23 cellular contexts compared by ENCODE assay signal in genomic region chr15:99029358-99029871, GRCh38. TPM values are rescaled to one million over a fixed set of nuclear protein-coding genes. Genes with fewer than 3 reads are reported as not detected.
DNase-seq lines count a peak whose midpoint lies in the region; ATAC-seq and TF ChIP-seq lines count a peak whose summit lies in the region.
"Had no signal": no experiment of that assay in that cellular context is flagged by ENCODE, and none has a peak within 500 bp of the region (broad histone marks: within the 10 kb centered on the region; RNA-seq: fewer than 3 reads in every experiment).

No MANE protein-coding gene starts in this region.

- H3K4me2 ChIP-seq in hepatocyte, result no peak overlapping the region

- H2AFZ ChIP-seq in hepatocyte, result no peak overlapping the region

- no peaks in the 10 kb centered on the region for H4K20me1 ChIP-seq in hepatocyte (ENCODE audit: insufficient read depth, poor library complexity, severe bottlenecking)

- CTCF ChIA-PET in WTC11 (lab: Charles Lee), result interaction anchor here (0.7 to 1.0 kb wide), 4 partner anchors 29 to 602 kb away, joined by 3 to 5 read pairs (median 3); partner anchors contain the start of gene SYNM

- H3K9me3 ChIP-seq in hepatocyte (ENCODE audit: low read depth) (no peaks in the 10 kb centered on the region), skeletal muscle tissue (ENCODE audit: control insufficient read depth in 3 of 3, low read length in 3 of 3) (no peaks in the 10 kb centered on the region)
- H3K9me3 ChIP-seq: body of pancreas had no signal

- H3K36me3 Mint-ChIP-seq in WTC11, result no peaks in the 10 kb centered on the region

- 64% methylated on average over 13 of the region's 13 CpGs for WGBS in hepatocyte (ENCODE audit: low lambda C conversion rate, missing lambda C conversion rate)

- peaks cover 11% of the 10 kb centered on the region; the same call in 1 of the 2 replicates for H3K4me1 Mint-ChIP-seq in WTC11
- H3K4me1 Mint-ChIP-seq: CD4-positive, CD25-positive, alpha-beta regulatory T cell had no signal

- no peak overlapping the region for H3K27ac Mint-ChIP-seq in WTC11
- H3K27ac Mint-ChIP-seq: activated CD8-positive, alpha-beta T cell treated with anti-CD3 and anti-CD28 coated beads for 36 hours; CD4-positive, CD25-positive, alpha-beta regulatory T cell had no signal

- H3K4me1 ChIP-seq in hepatocyte (ENCODE audit: insufficient read depth) (no peaks in the 10 kb centered on the region), skeletal muscle tissue (ENCODE audit: control insufficient read depth in 3 of 3, insufficient read depth in 3 of 3, low read length in 3 of 3) (peaks cover 5 to 11% (median 11%) of the 10 kb centered on the region in 3 donors)
- H3K4me1 ChIP-seq: body of pancreas had no signal

- DNase-seq in left ventricle myocardium superior, result peak; percentile 38
- DNase-seq in Right ventricle myocardium superior, result no peak
- peak; percentile 25 for DNase-seq in RPMI7951 (ENCODE audit: low read depth)
- DNase-seq in hepatocyte (ENCODE audit: low spot score), result peak; percentile 28
- no peak for DNase-seq in NCI-H524 treated with DMSO at 0.1 percent for 48 hours (lab: John Stamatoyannopoulos, UW)
- no peak for DNase-seq in WTC11 (ENCODE audit: low spot score)
- DNase-seq: activated CD4-positive, CD25-positive, alpha-beta regulatory T cell; activated CD8-positive, alpha-beta T cell treated with anti-CD3 and anti-CD28 coated beads for 36 hours; activated naive CD4-positive, alpha-beta T cell treated with anti-CD3 and anti-CD28 coated beads, Interleukin-2, amount 50 U/mL, for 16 hours; activated T-cell treated with anti-CD3 and anti-CD28 coated beads, Interleukin-2, amount 50 U/mL, for 4 hours; body of pancreas; CD4-positive, CD25-positive, alpha-beta regulatory T cell; DND-41; NCI-H1048; NCI-H2029 treated with DMSO at 0.1 percent for 48 hours; NK-92 treated with Interleukin-12 subunit alpha and Interleukin-12 subunit beta, amount 100 ng/mL, for 24 hours; SHP77 treated with DMSO at 0.1 percent for 48 hours; stimulated activated CD4-positive, alpha-beta T cell treated with anti-CD3 and anti-CD28 coated beads, Interleukin-2, amount 100 ng/mL, for 48 hours; T-helper 2 cell had no signal

- TF ChIP-seq CTCF in hepatocyte (IDR thresholded peaks at IDR 0.05; ENCODE audit: poor library complexity) (no peak), WTC11 (IDR thresholded peaks at IDR 0.05) (no peak)

- H3K27me3 ChIP-seq in hepatocyte (peaks cover 33% of the 10 kb centered on the region), skeletal muscle tissue (ENCODE audit: control insufficient read depth in 3 of 3, insufficient read depth in 3 of 3, low read length in 3 of 3) (no peaks in the 10 kb centered on the region)
- H3K27me3 ChIP-seq: body of pancreas had no signal

- no peak overlapping the region for H3K4me3 ChIP-seq in hepatocyte
- H3K4me3 ChIP-seq in skeletal muscle tissue (ENCODE audit: low read length in 3 of 3), result peak overlapping the region in 1 of 3 donors; percentile 49
- H3K4me3 ChIP-seq: body of pancreas had no signal

- H3K27ac ChIP-seq in hepatocyte, result no peak overlapping the region
- H3K27ac ChIP-seq in skeletal muscle tissue (ENCODE audit: low read depth, low read length), result peak overlapping the region; percentile 45
- H3K27ac ChIP-seq: body of pancreas had no signal

- H3K36me3 ChIP-seq in hepatocyte (replicated peaks; ENCODE audit: insufficient read depth, low read depth) (no peaks in the 10 kb centered on the region), skeletal muscle tissue (ENCODE audit: control insufficient read depth in 3 of 3, insufficient read depth in 3 of 3, low read length in 3 of 3) (no peaks in the 10 kb centered on the region)

- ATAC-seq in left ventricle myocardium superior (peak; percentile 55), Right ventricle myocardium superior (ENCODE audit: poor library complexity) (no peak), WTC11 (no peak), HG02870 (IDR thresholded peaks at IDR 0.05; ENCODE audit: unreplicated experiment) (no peak)
- ATAC-seq: activated CD8-positive, alpha-beta T cell treated with anti-CD3 and anti-CD28 coated beads for 36 hours; activated T-cell treated with anti-CD3 and anti-CD28 coated beads, Interleukin-2, amount 50 U/mL, for 4 hours; body of pancreas had no signal

- peak overlapping the region in 2 of 3 donors; percentile 3 to 58 for H3K9ac ChIP-seq in skeletal muscle tissue (ENCODE audit: low read depth in 1 of 3, low read length in 3 of 3)

- POLR2A ChIA-PET in WTC11 (lab: Charles Lee), result no interaction called here

- intact Hi-C loops in left ventricle myocardium superior (cut with micrococcal nuclease), result no loop called here
- intact Hi-C loops in Right ventricle myocardium superior (cut with DNase I), result no loop called here

- peaks cover 4% of the 10 kb centered on the region; the same call in 1 of the 2 replicates for H3K9me3 Mint-ChIP-seq in WTC11
- H3K9me3 Mint-ChIP-seq: activated CD8-positive, alpha-beta T cell treated with anti-CD3 and anti-CD28 coated beads for 36 hours; activated T-cell treated with anti-CD3 and anti-CD28 coated beads, Interleukin-2, amount 50 U/mL, for 4 hours had no signal

- no peaks in the 10 kb centered on the region for H3K9me2 ChIP-seq in hepatocyte (replicated peaks; ENCODE audit: insufficient read depth)

- H3K27me3 Mint-ChIP-seq in WTC11 (ENCODE audit: low read depth), result no peaks in the 10 kb centered on the region

- no peak overlapping the region for H3K4me3 Mint-ChIP-seq in WTC11
- H3K4me3 Mint-ChIP-seq: activated CD8-positive, alpha-beta T cell treated with anti-CD3 and anti-CD28 coated beads for 36 hours; activated T-cell treated with anti-CD3 and anti-CD28 coated beads, Interleukin-2, amount 50 U/mL, for 4 hours; CD4-positive, CD25-positive, alpha-beta regulatory T cell had no signal

- H3K79me2 ChIP-seq in hepatocyte, result no peaks in the 10 kb centered on the region

TF ChIP-seq in WTC11, 78 proteins besides CTCF, POLR2A, EP300 and RAD21:
- no peak for TF ChIP-seq RORB (CRISPR knock-in tag; IDR thresholded peaks at IDR 0.05)

RNA-seq across cellular contexts. Expression of gene PGPEP1L, which starts 21.8 kb away (rescaled TPM):
- total RNA-seq in left ventricle myocardium superior (0.55 TPM), Right ventricle myocardium superior (0.38 TPM), hepatocyte (not detected in 2 replicates), skeletal muscle tissue (1.0 TPM), WTC11 (2021) (not detected in 3 replicates)
- total RNA-seq in RPMI7951 (2014; rRNA removed; shearing (Covaris generic)), result not detected in 2 replicates
- not detected in 2 replicates for polyA plus RNA-seq in hepatocyte
- total RNA-seq: activated CD8-positive, alpha-beta T cell treated with anti-CD3 and anti-CD28 coated beads for 36 hours; activated T-cell treated with anti-CD3 and anti-CD28 coated beads, Interleukin-2, amount 50 U/mL, for 4 hours; body of pancreas; CD4-positive, CD25-positive, alpha-beta regulatory T cell; urinary bladder had no signal
- polyA plus RNA-seq: AG04450; CD4-positive, CD25-positive, alpha-beta regulatory T cell had no signal

Comparison
In these comparisons a context has a peak if more than half of its experiments do, and no peak if none do; other contexts are left out.
1. DNase-seq: peak in left ventricle myocardium superior (single experiment), RPMI7951 (single experiment) and hepatocyte (single experiment); none in Right ventricle myocardium superior (single experiment), NCI-H524 treated with DMSO at 0.1 percent for 48 hours (single experiment) and WTC11 (single experiment).